ENCODE assay signal across 1 cellular context in the genomic region with DNA sequence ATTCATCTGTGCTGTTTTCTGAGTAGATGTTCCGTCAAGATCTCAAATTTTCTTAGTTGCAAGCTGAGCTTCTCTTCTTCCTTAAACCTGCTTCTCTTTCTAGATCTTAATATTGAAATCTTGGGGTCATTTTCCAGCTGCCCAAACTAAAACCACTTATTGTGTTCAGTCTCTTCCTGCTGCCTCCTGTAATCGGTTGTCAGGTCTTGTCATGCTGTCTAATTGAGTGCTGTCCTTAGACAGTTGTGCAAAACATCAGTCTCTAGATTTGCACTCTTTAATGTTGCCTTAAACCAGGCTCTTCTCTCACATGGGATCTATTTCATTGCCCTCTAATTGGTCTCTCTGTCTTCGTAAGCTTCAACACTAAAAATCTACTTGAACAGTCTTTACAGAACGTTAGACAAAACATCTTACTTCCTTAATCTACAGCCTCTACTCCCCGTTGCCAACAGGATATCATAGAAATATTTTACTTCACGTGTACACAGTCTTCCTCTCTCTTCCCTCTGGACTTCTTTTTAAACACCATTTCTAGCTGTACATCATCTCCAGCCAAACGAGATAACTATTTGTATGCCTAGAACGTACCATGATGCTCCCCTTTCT.
TF ChIP-seq lines count a peak whose summit lies in the region.

No MANE protein-coding gene starts in this region.

TF ChIP-seq in GM12878, 131 proteins besides CTCF, POLR2A, EP300 and RAD21 (continued from another document):
- TF ChIP-seq, protein P1, sequence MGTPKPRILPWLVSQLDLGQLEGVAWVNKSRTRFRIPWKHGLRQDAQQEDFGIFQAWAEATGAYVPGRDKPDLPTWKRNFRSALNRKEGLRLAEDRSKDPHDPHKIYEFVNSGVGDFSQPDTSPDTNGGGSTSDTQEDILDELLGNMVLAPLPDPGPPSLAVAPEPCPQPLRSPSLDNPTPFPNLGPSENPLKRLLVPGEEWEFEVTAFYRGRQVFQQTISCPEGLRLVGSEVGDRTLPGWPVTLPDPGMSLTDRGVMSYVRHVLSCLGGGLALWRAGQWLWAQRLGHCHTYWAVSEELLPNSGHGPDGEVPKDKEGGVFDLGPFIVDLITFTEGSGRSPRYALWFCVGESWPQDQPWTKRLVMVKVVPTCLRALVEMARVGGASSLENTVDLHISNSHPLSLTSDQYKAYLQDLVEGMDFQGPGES (IDR thresholded peaks at IDR 0.05), result no peak
- no peak for TF ChIP-seq ESRRA (IDR thresholded peaks at IDR 0.05; ENCODE audit: low read length)
- no peak for TF ChIP-seq PAX8 (IDR thresholded peaks at IDR 0.05)
- TF ChIP-seq DPF2 (IDR thresholded peaks at IDR 0.05), result no peak
- TF ChIP-seq SMARCA5 (IDR thresholded peaks at IDR 0.05), result no peak
- TF ChIP-seq E2F8 (IDR thresholded peaks at IDR 0.05; ENCODE audit: low read depth, partially characterized antibody), result no peak
- TF ChIP-seq SIX5 (IDR thresholded peaks at IDR 0.05; ENCODE audit: low read depth, low read length, severe bottlenecking), result no peak
- TF ChIP-seq RAD51 (IDR thresholded peaks at IDR 0.05), result no peak
